9 cellular contexts compared by ENCODE assay signal in the genomic region with DNA sequence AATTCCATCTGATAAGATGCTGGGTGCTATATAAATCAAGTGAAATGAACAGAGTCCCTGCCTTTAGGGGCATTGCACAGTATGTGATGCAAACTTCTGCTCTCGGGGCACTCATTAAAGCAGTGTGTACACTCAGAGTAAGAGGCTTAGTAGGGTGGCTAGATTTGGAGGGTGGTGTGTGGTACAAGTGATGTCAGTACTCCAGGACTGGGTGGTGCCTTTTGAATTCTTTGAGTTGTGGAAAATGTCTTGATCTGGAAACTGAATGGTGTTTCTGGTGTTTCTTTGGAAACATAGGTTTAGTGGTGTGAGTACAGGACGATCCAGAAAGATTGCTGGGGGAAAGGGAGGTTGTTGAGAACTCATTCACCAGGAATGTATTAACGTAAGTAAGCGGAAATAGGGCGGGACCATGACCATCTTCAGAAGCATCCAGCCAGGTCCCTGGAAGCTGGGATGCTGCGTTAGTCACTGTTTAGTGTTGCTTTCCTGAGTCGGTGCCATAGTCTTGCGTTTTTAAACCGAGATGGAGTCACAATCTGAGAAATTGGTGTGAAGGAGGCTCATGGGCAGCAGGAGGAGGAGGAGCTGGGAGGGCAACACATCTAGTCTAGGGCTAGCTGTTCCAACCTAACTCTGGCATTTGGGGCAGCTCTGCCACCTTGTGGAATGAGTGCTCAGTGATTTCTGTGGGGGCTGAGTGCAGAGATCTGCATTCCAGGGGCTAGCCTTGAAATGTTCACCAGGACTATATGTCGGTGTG.
DNase-seq lines count a peak whose midpoint lies in the region; ATAC-seq and TF ChIP-seq lines count a peak whose summit lies in the region.
"Had no signal": no experiment of that assay in that cellular context is flagged by ENCODE, and none has a peak within 500 bp of the region (broad histone marks: within the 10 kb centered on the region; RNA-seq: fewer than 3 reads in every experiment).

No MANE protein-coding gene starts in this region.

- peak overlapping the region; percentile 45 for H3K9ac ChIP-seq in HCT116 (ENCODE audit: low read length)
- H3K9ac ChIP-seq in OCI-LY3 (ENCODE audit: low read length): no peak overlapping the region

- H3K4me1 Mint-ChIP-seq in naive B cell: peaks cover 5 to 12% (median 5%) of the 10 kb centered on the region in 3 donors

- H3K4me3 Mint-ChIP-seq in naive B cell: no peak overlapping the region
- H3K4me3 Mint-ChIP-seq: IgD-negative memory B cell had no signal

- H3K4me1 ChIP-seq in HCT116 (ENCODE audit: control insufficient read depth in 1 of 2, insufficient read depth in 2 of 2, low read length in 2 of 2): peaks cover 9 to 29% of the 10 kb centered on the region in 2 experiments
- no peaks in the 10 kb centered on the region for H3K4me1 ChIP-seq in OCI-LY3 (ENCODE audit: low read length)
- H3K4me1 ChIP-seq in esophagus (ENCODE audit: control insufficient read depth in 2 of 2, insufficient read depth in 2 of 2, low read length in 1 of 2): peaks cover 0 to 2% of the 10 kb centered on the region in 2 donors

- TF ChIP-seq RAD21 in HCT116 (IDR thresholded peaks at IDR 0.05; ENCODE audit: low read depth): peak; percentile 89

- peak overlapping the region; percentile 48; the same call in 1 of the 2 replicates for H3K27ac ChIP-seq in HCT116 (ENCODE audit: low read depth, low read length)
- no peak overlapping the region for H3K27ac ChIP-seq in OCI-LY3 (ENCODE audit: low read length)
- H3K27ac ChIP-seq in esophagus (ENCODE audit: low read depth in 2 of 2, low read length in 1 of 2): peak overlapping the region; percentile 78 to 83

- BruUV-seq in HCT116 (replicated peaks; lab: Mats Ljungman, UMichigan): no TSS peak

- H3K9me3 ChIP-seq in HCT116 (ENCODE audit: control insufficient read depth in 1 of 2, insufficient read depth in 1 of 2, low read depth in 1 of 2, low read length in 2 of 2) (no peaks in the 10 kb centered on the region), OCI-LY3 (ENCODE audit: insufficient read depth, low read length) (no peaks in the 10 kb centered on the region), esophagus (ENCODE audit: control insufficient read depth in 2 of 2, insufficient read depth in 1 of 2, low read depth in 1 of 2, low read length in 1 of 2) (no peaks in the 10 kb centered on the region)

- peak; percentile 61 for TF ChIP-seq CTCF in BJ (IDR thresholded peaks at IDR 0.05; ENCODE audit: insufficient read depth, low read depth, low read length)
- TF ChIP-seq CTCF in HCT116 (IDR thresholded peaks at IDR 0.05 in 2 of 3, conservative IDR thresholded peaks at IDR 0.05 in 1 of 3; ENCODE audit: borderline replicate concordance in 1 of 3, insufficient read depth in 1 of 3, low read depth in 2 of 3, low read length in 2 of 3): peak; percentile 63 to 84 (median 83); a peak in 5 of 6 replicates
- peak; percentile 85 for TF ChIP-seq CTCF in OCI-LY3 (IDR thresholded peaks at IDR 0.05; ENCODE audit: low read depth, low read length)

- DNase-seq in BJ (ENCODE audit: low read depth) (peak; percentile 99), HCT116 (ENCODE audit: low read depth, low spot score) (peak; percentile 85), activated T-cell treated with anti-CD3 and anti-CD28 coated beads for 48 hours (ENCODE audit: low read depth) (peak; percentile 25), naive B cell (peak; percentile 32)
- DNase-seq in stimulated activated CD8-positive, alpha-beta memory T cell treated with anti-CD3 and anti-CD28 coated beads, Interleukin-7, amount 100 ng/mL, for 4 hours (ENCODE audit: low read depth in 2 of 2): peak; percentile 17 to 43

- no peaks in the 10 kb centered on the region for H3K36me3 Mint-ChIP-seq in naive B cell

- H3K36me3 ChIP-seq in BJ (ENCODE audit: control insufficient read depth, insufficient read depth, low read length): no peaks in the 10 kb centered on the region
- no peaks in the 10 kb centered on the region for H3K36me3 ChIP-seq in HCT116 (ENCODE audit: control insufficient read depth in 1 of 2, insufficient read depth in 2 of 2, low read length in 2 of 2)
- no peaks in the 10 kb centered on the region for H3K36me3 ChIP-seq in OCI-LY3 (replicated peaks; ENCODE audit: low read depth, low read length)
- no peaks in the 10 kb centered on the region for H3K36me3 ChIP-seq in esophagus (ENCODE audit: control insufficient read depth in 2 of 2, insufficient read depth in 2 of 2, low read length in 1 of 2)

- CTCF ChIA-PET in BJ (lab: Yijun Ruan, JAX): interaction anchor here (0.5 to 2.1 kb wide), 16 partner anchors 9 to 420 kb away, joined by 3 to 10 read pairs (median 4); a partner anchor contains a TSS
- CTCF ChIA-PET in HCT116 (lab: Charles Lee): interaction anchor here (0.7 to 3.2 kb wide), 12 partner anchors 9 to 418 kb away, joined by 3 to 10 read pairs (median 4); a partner anchor contains a TSS

- H3K9me3 Mint-ChIP-seq in naive B cell: no peaks in the 10 kb centered on the region
- H3K9me3 Mint-ChIP-seq: IgD-negative memory B cell had no signal

- intact Hi-C loops in HCT116 (cut with micrococcal nuclease): loop anchor here (2.0 to 5.0 kb wide), 3 partner anchors 141 to 422 kb away; a partner anchor contains a TSS

- H2AFZ ChIP-seq in HCT116 (ENCODE audit: low read depth, low read length, poor library complexity, severe bottlenecking): no peak overlapping the region
- no peak overlapping the region for H2AFZ ChIP-seq in OCI-LY3 (ENCODE audit: low read depth, low read length)

- H3K4me2 ChIP-seq in HCT116 (ENCODE audit: low read length): peak overlapping the region; percentile 68
- no peak overlapping the region for H3K4me2 ChIP-seq in OCI-LY3 (ENCODE audit: low read length)

- 32 to 36% methylated on average over 10 of the region's 10 CpGs for WGBS in esophagus, 2 donors

- POLR2A ChIA-PET in BJ (lab: Charles Lee): interaction anchor here (1.2 to 1.7 kb wide), 2 partner anchors 142 to 144 kb away, joined by 4 to 13 read pairs; a partner anchor contains a TSS
- POLR2A ChIA-PET in HCT116 (lab: Charles Lee): interaction anchor here (1.6 to 5.5 kb wide), 3 partner anchors 8 to 142 kb away, joined by 3 to 44 read pairs (median 8); a partner anchor contains a TSS

- RAD21 ChIA-PET in HCT116 (lab: Charles Lee; ENCODE audit: low non-redundant PET in 1 of 2, low total read pairs in 2 of 2, uncharacterized antibody in 2 of 2, unreplicated experiment in 2 of 2): interaction anchor here (1.1 to 1.2 kb wide), 2 partner anchors 254 to 372 kb away, joined by 3 read pairs; no protein-coding TSS in a partner anchor

- peak overlapping the region; percentile 15 for H3K4me3 ChIP-seq in BJ (ENCODE audit: low read depth, low read length)
- peak overlapping the region; percentile 15 to 45; a peak in 3 of 4 replicates for H3K4me3 ChIP-seq in HCT116 (replicated peaks in 1 of 2; ENCODE audit: low read depth in 1 of 2, low read length in 2 of 2)
- no peak overlapping the region for H3K4me3 ChIP-seq in OCI-LY3 (ENCODE audit: low read length)
- H3K4me3 ChIP-seq in esophagus (ENCODE audit: low read depth in 1 of 2, low read length in 2 of 2): no peak overlapping the region

- no peaks in the 10 kb centered on the region for H4K20me1 ChIP-seq in HCT116 (ENCODE audit: insufficient read depth)
- peaks cover 12% of the 10 kb centered on the region for H4K20me1 ChIP-seq in OCI-LY3 (ENCODE audit: insufficient read depth, low read length)

- H3K27me3 Mint-ChIP-seq in naive B cell: no peaks in the 10 kb centered on the region
- H3K27me3 Mint-ChIP-seq: IgD-negative memory B cell had no signal

- ATAC-seq in HCT116 (peak; percentile 95), naive B cell (ENCODE audit: low read depth in 2 of 2) (peak; percentile 88 to 98), HG02759 (IDR thresholded peaks at IDR 0.05; ENCODE audit: unreplicated experiment) (no peak)

- H3K9me2 ChIP-seq in HCT116 (ENCODE audit: insufficient read depth): no peaks in the 10 kb centered on the region

- H3K27me3 ChIP-seq in BJ (ENCODE audit: control insufficient read depth, insufficient read depth, low read length): no peaks in the 10 kb centered on the region
- no peaks in the 10 kb centered on the region for H3K27me3 ChIP-seq in HCT116 (ENCODE audit: insufficient read depth, low read length)
- no peaks in the 10 kb centered on the region for H3K27me3 ChIP-seq in OCI-LY3 (ENCODE audit: low read depth, low read length)
- no peaks in the 10 kb centered on the region for H3K27me3 ChIP-seq in esophagus (ENCODE audit: control insufficient read depth in 1 of 2, insufficient read depth in 2 of 2, low read length in 2 of 2)

- H3K27ac Mint-ChIP-seq in naive B cell: peak overlapping the region in 5 of 6 donors; percentile 45 to 87 (median 77)

- TF ChIP-seq POLR2A in HCT116 (IDR thresholded peaks at IDR 0.05; ENCODE audit: borderline replicate concordance, extremely low read depth, insufficient read depth, insufficient read length): no peak

- H3K79me2 ChIP-seq in HCT116 (ENCODE audit: insufficient read depth, low read length) (no peaks in the 10 kb centered on the region; the same call in none of the 2 replicates), OCI-LY3 (ENCODE audit: low read length) (no peaks in the 10 kb centered on the region)

TF ChIP-seq in HCT116, 20 proteins besides CTCF, POLR2A, EP300 and RAD21 (continues in another document):
- TF ChIP-seq ELF1 (IDR thresholded peaks at IDR 0.05; ENCODE audit: borderline replicate concordance, low read depth) (no peak), CEBPB (IDR thresholded peaks at IDR 0.05; ENCODE audit: low read depth) (no peak), SIN3A (IDR thresholded peaks at IDR 0.05; ENCODE audit: low read depth) (no peak), POLR2AphosphoS5 (IDR thresholded peaks at IDR 0.05; ENCODE audit: low read depth, low read length) (no peak)
- TF ChIP-seq, protein P1, sequence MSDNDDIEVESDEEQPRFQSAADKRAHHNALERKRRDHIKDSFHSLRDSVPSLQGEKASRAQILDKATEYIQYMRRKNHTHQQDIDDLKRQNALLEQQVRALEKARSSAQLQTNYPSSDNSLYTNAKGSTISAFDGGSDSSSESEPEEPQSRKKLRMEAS (IDR thresholded peaks at IDR 0.05): peak; percentile 13; the same call in 1 of the 2 replicates
- TF ChIP-seq, protein P2, sequence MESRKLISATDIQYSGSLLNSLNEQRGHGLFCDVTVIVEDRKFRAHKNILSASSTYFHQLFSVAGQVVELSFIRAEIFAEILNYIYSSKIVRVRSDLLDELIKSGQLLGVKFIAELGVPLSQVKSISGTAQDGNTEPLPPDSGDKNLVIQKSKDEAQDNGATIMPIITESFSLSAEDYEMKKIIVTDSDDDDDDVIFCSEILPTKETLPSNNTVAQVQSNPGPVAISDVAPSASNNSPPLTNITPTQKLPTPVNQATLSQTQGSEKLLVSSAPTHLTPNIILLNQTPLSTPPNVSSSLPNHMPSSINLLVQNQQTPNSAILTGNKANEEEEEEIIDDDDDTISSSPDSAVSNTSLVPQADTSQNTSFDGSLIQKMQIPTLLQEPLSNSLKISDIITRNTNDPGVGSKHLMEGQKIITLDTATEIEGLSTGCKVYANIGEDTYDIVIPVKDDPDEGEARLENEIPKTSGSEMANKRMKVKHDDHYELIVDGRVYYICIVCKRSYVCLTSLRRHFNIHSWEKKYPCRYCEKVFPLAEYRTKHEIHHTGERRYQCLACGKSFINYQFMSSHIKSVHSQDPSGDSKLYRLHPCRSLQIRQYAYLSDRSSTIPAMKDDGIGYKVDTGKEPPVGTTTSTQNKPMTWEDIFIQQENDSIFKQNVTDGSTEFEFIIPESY (IDR thresholded peaks at IDR 0.05; ENCODE audit: extremely low read depth, insufficient replicate concordance, low read length): no peak

Comparison
In these comparisons a context has a peak if more than half of its experiments do, and no peak if none do; other contexts are left out.
1. DNase-seq: peak in every context shown above with its lines; median percentile 99 in BJ; 85 in HCT116; 32 in naive B cell; 30 in stimulated activated CD8-positive, alpha-beta memory T cell treated with anti-CD3 and anti-CD28 coated beads, Interleukin-7, amount 100 ng/mL, for 4 hours; 25 in activated T-cell treated with anti-CD3 and anti-CD28 coated beads for 48 hours.
2. H3K4me3 ChIP-seq: peak in BJ (single experiment) and HCT116 (2 of 2); none in OCI-LY3 (single experiment) and esophagus (0 of 2).
3. Peak in every context shown above with its lines, with median percentiles within 50 percentile points of each other: CTCF ChIP-seq.